ENCODE assay signal across 26 cellular contexts in the genomic region with DNA sequence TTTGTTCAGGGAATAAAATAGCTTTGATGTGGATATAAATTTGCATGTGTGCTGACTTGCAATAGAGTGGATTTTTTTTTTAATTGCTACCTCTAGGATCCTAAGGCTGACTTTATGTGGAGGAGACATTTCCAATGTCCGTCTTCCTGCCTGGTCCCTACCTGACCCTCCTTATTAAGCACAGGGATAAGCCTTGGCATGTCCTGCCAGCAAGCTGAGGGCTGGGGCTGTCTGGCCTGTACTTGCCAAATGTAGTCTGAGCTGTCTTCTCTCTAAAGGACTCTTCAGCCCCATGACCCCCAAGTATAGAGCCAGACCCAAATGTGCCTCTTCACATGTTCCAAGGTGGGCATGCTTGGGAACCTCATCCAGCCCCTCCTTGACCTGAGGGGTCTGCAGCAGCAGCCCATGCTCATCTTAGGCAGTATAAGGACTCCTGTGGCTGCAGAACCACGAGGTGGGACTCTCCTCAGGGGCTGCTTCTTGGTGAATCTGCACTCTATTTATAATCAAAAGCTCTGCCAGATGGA.
"Had no signal": no experiment of that assay in that cellular context is flagged by ENCODE, and none has a peak within 500 bp of the region (broad histone marks: within the 10 kb centered on the region; RNA-seq: fewer than 3 reads in every experiment).

No MANE protein-coding gene starts in this region.

- H3K27me3 Mint-ChIP-seq: type B pancreatic cell had no signal

- H3K36me3 ChIP-seq: colonic mucosa, gastrocnemius medialis, neural progenitor cell, sigmoid colon, stomach, thyroid gland had no signal

- DNase-seq: colonic mucosa; effector CD8-positive, alpha-beta T cell; endodermal cell; gastrocnemius medialis; head of caudate nucleus; kidney; mesenchymal stem cell; midbrain; naive thymus-derived CD4-positive, alpha-beta T cell; nucleus accumbens; posterior cingulate gyrus; psoas muscle; right cardiac atrium; sigmoid colon; stimulated activated CD4-positive, alpha-beta T cell treated with anti-CD3 and anti-CD28 coated beads, Interleukin-2, amount 100 ng/mL, for 24 hours; stimulated activated CD4-positive, alpha-beta T cell treated with anti-CD3 and anti-CD28 coated beads, Interleukin-4, amount 100 ng/mL, for 24 hours; stimulated activated naive CD4-positive, alpha-beta T cell treated with Interleukin-2 at 50 U/mL for 16 hours; stomach; thyroid gland had no signal

- H3K4me2 ChIP-seq: neural progenitor cell had no signal

- H3K4me3 ChIP-seq: colonic mucosa, gastrocnemius medialis, lung, neural progenitor cell, psoas muscle, sigmoid colon, stomach, thyroid gland had no signal

- H3K4me3 Mint-ChIP-seq: dendritic cell treated with granulocyte-macrophage colony-stimulating factor and Interleukin-4, amounts not matched to agents 40 ng/mL and 50 ng/mL, for 4 days; endodermal cell; naive thymus-derived CD4-positive, alpha-beta T cell; nephron; neural progenitor cell; stimulated activated effector memory CD8-positive, alpha-beta T cell treated with anti-CD3 and anti-CD28 coated beads, Interleukin-12 subunit alpha, Interleukin-12 subunit beta, amount 100 ng/mL, for 72 hours; type B pancreatic cell had no signal

- H3K9ac ChIP-seq: neural progenitor cell had no signal

- H3K27ac ChIP-seq: colonic mucosa, gastrocnemius medialis, neural progenitor cell, psoas muscle, sigmoid colon, stomach, thyroid gland had no signal

- H2AFZ ChIP-seq: neural progenitor cell had no signal

- H3K36me3 Mint-ChIP-seq: naive thymus-derived CD4-positive, alpha-beta T cell; neural progenitor cell; stimulated activated effector memory CD8-positive, alpha-beta T cell treated with anti-CD3 and anti-CD28 coated beads, Interleukin-12 subunit alpha, Interleukin-12 subunit beta, amount 100 ng/mL, for 72 hours; type B pancreatic cell had no signal

- H3K27me3 ChIP-seq: colonic mucosa, gastrocnemius medialis, neural progenitor cell, sigmoid colon, stomach, thyroid gland had no signal

- FAIRE-seq: kidney had no signal

- H3K9me3 ChIP-seq: colonic mucosa, gastrocnemius medialis, psoas muscle, sigmoid colon, stomach, thyroid gland had no signal

- H3K4me1 ChIP-seq: colonic mucosa, gastrocnemius medialis, psoas muscle, stomach had no signal

- H3K27ac Mint-ChIP-seq: dendritic cell treated with granulocyte-macrophage colony-stimulating factor and Interleukin-4, amounts not matched to agents 40 ng/mL and 50 ng/mL, for 4 days; endodermal cell; naive thymus-derived CD4-positive, alpha-beta T cell; nephron; neural progenitor cell; stimulated activated effector memory CD8-positive, alpha-beta T cell treated with anti-CD3 and anti-CD28 coated beads, Interleukin-12 subunit alpha, Interleukin-12 subunit beta, amount 100 ng/mL, for 72 hours; type B pancreatic cell had no signal

- ATAC-seq: gastrocnemius medialis; left lobe of liver; naive thymus-derived CD4-positive, alpha-beta T cell; psoas muscle; right cardiac atrium; stimulated activated effector memory CD8-positive, alpha-beta T cell treated with anti-CD3 and anti-CD28 coated beads, Interleukin-12 subunit alpha, Interleukin-12 subunit beta, amount 100 ng/mL, for 72 hours had no signal
